20 cellular contexts compared by ENCODE assay signal in the genomic region with DNA sequence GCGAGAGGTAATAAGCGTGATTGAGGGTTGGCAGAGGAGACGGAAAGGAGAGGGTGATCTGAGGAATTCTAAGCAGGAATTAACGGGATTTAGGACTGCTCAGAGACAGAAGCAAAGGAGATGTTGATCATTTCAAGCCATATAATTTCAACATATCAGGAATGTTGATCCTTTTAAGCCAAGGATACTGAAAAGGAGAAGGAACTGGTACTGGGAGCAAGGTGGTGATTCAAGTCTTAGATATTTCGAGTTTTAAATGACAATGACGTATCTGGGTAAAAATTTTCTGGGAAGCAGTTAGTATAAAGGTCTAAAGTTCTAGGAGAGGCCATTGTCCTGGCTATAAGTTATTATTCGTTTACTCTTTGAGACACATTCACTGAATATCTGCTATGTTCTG.
DNase-seq lines count a peak whose midpoint lies in the region; ATAC-seq, FAIRE-seq and TF ChIP-seq lines count a peak whose summit lies in the region.
"Had no signal": no experiment of that assay in that cellular context is flagged by ENCODE, and none has a peak within 500 bp of the region (broad histone marks: within the 10 kb centered on the region; RNA-seq: fewer than 3 reads in every experiment).

No MANE protein-coding gene starts in this region.

- H3K27ac ChIP-seq in hepatocyte (peak overlapping the region; percentile 73), smooth muscle cell (ENCODE audit: low read depth) (peak overlapping the region; percentile 100)
- H3K27ac ChIP-seq: coronary artery, parathyroid adenoma, RWPE1, spleen, tibial nerve had no signal

- peaks cover 5% of the 10 kb centered on the region for H3K36me3 Mint-ChIP-seq in WTC11
- H3K36me3 Mint-ChIP-seq: activated CD8-positive, alpha-beta memory T cell treated with anti-CD3 and anti-CD28 coated beads, Interleukin-2, amount 10 ng/mL, durations not matched to agents 7 days and 5 days; stimulated activated effector memory CD8-positive, alpha-beta T cell treated with anti-CD3 and anti-CD28 coated beads, Interleukin-12 subunit alpha, Interleukin-12 subunit beta, amount 100 ng/mL, for 72 hours had no signal

- no peak for ATAC-seq in WTC11
- no peak for ATAC-seq in GM21737 (IDR thresholded peaks at IDR 0.05; ENCODE audit: unreplicated experiment)
- ATAC-seq: activated CD8-positive, alpha-beta memory T cell treated with anti-CD3 and anti-CD28 coated beads, Interleukin-2, amount 10 ng/mL, durations not matched to agents 7 days and 5 days; stimulated activated effector memory CD8-positive, alpha-beta T cell treated with anti-CD3 and anti-CD28 coated beads, Interleukin-12 subunit alpha, Interleukin-12 subunit beta, amount 100 ng/mL, for 72 hours had no signal

- TF ChIP-seq CTCF in WTC11 (IDR thresholded peaks at IDR 0.05): no peak
- TF ChIP-seq CTCF in hepatocyte (IDR thresholded peaks at IDR 0.05; ENCODE audit: poor library complexity): no peak
- TF ChIP-seq CTCF in smooth muscle cell (IDR thresholded peaks at IDR 0.05; ENCODE audit: borderline replicate concordance, insufficient read depth, poor library complexity, severe bottlenecking): no peak

- no peak for TF ChIP-seq POLR2A in H54 (IDR thresholded peaks at IDR 0.05; ENCODE audit: low read depth, low read length)

- no peaks in the 10 kb centered on the region for H3K36me3 ChIP-seq in hepatocyte (replicated peaks; ENCODE audit: insufficient read depth, low read depth)
- no peaks in the 10 kb centered on the region for H3K36me3 ChIP-seq in smooth muscle cell (ENCODE audit: low read depth)
- H3K36me3 ChIP-seq: spleen, tibial nerve had no signal

- no peaks in the 10 kb centered on the region for H3K27me3 ChIP-seq in hepatocyte
- H3K27me3 ChIP-seq in smooth muscle cell (ENCODE audit: low read depth): no peaks in the 10 kb centered on the region
- H3K27me3 ChIP-seq: spleen, tibial nerve had no signal

- H3F3A ChIP-seq in smooth muscle cell (ENCODE audit: low read depth): peaks cover 27% of the 10 kb centered on the region

- peak; percentile 66 for FAIRE-seq in H54 (lab: Jason Lieb, UNC)

- H3K79me2 ChIP-seq in hepatocyte (no peaks in the 10 kb centered on the region), smooth muscle cell (ENCODE audit: low read depth) (no peaks in the 10 kb centered on the region)
- H3K79me2 ChIP-seq: parathyroid adenoma had no signal

- H3K9me2 ChIP-seq in hepatocyte (replicated peaks; ENCODE audit: insufficient read depth): no peaks in the 10 kb centered on the region

- DNase-seq in H54 (ENCODE audit: insufficient read length, low spot score): peak; percentile 12
- DNase-seq in WTC11 (ENCODE audit: low spot score): no peak
- peak; percentile 16 for DNase-seq in hepatocyte (ENCODE audit: low spot score)
- DNase-seq in smooth muscle cell (lab: John Stamatoyannopoulos, UW; ENCODE audit: unreplicated experiment): no peak
- no peak for DNase-seq in stimulated activated CD4-positive, alpha-beta T cell treated with anti-CD3 and anti-CD28 coated beads, Interleukin-12 subunit alpha, Interleukin-12 subunit beta, amount 100 ng/mL, for 4 hours
- DNase-seq in activated CD4-positive, alpha-beta T cell treated with anti-CD3 and anti-CD28 coated beads, Interleukin-2, amount 50 U/mL, for 48 hours: no peak
- DNase-seq: activated CD8-positive, alpha-beta memory T cell treated with anti-CD3 and anti-CD28 coated beads, Interleukin-2, amount 10 ng/mL, durations not matched to agents 7 days and 5 days; activated effector memory CD4-positive, alpha-beta T cell treated with Interleukin-2 at 50 U/mL for 16 hours; amniotic stem cell; hippocampal formation; KG1; NCI-H2171; spleen had no signal

- H3K4me2 ChIP-seq in hepatocyte: peak overlapping the region; percentile 26
- H3K4me2 ChIP-seq in smooth muscle cell: peak overlapping the region; percentile 84

- H3K4me1 Mint-ChIP-seq in WTC11: peaks cover 13% of the 10 kb centered on the region
- H3K4me1 Mint-ChIP-seq: activated CD8-positive, alpha-beta memory T cell treated with anti-CD3 and anti-CD28 coated beads, Interleukin-2, amount 10 ng/mL, durations not matched to agents 7 days and 5 days; stimulated activated effector memory CD8-positive, alpha-beta T cell treated with anti-CD3 and anti-CD28 coated beads, Interleukin-12 subunit alpha, Interleukin-12 subunit beta, amount 100 ng/mL, for 72 hours had no signal

- H3K4me1 ChIP-seq in hepatocyte (ENCODE audit: insufficient read depth) (no peaks in the 10 kb centered on the region), smooth muscle cell (ENCODE audit: low read depth) (peaks cover 21% of the 10 kb centered on the region)
- H3K4me1 ChIP-seq: parathyroid adenoma, spleen had no signal

- H3K27ac Mint-ChIP-seq in WTC11: peak overlapping the region; percentile 47
- H3K27ac Mint-ChIP-seq: activated CD8-positive, alpha-beta memory T cell treated with anti-CD3 and anti-CD28 coated beads, Interleukin-2, amount 10 ng/mL, durations not matched to agents 7 days and 5 days; stimulated activated effector memory CD8-positive, alpha-beta T cell treated with anti-CD3 and anti-CD28 coated beads, Interleukin-12 subunit alpha, Interleukin-12 subunit beta, amount 100 ng/mL, for 72 hours; T-helper 1 cell treated with Interleukin-12 subunit alpha and Interleukin-12 subunit beta and Interleukin-4 antibody, amounts not matched to agents 30 μg/mL and 1 μg/mL, for 36 hours had no signal

- H3K4me3 Mint-ChIP-seq in WTC11: no peak overlapping the region
- H3K4me3 Mint-ChIP-seq: activated CD8-positive, alpha-beta memory T cell treated with anti-CD3 and anti-CD28 coated beads, Interleukin-2, amount 10 ng/mL, durations not matched to agents 7 days and 5 days; stimulated activated effector memory CD8-positive, alpha-beta T cell treated with anti-CD3 and anti-CD28 coated beads, Interleukin-12 subunit alpha, Interleukin-12 subunit beta, amount 100 ng/mL, for 72 hours; T-helper 1 cell treated with Interleukin-12 subunit alpha and Interleukin-12 subunit beta and Interleukin-4 antibody, amounts not matched to agents 30 μg/mL and 1 μg/mL, for 36 hours had no signal

- H4K20me1 ChIP-seq in hepatocyte (ENCODE audit: insufficient read depth, poor library complexity, severe bottlenecking): no peaks in the 10 kb centered on the region
- H4K20me1 ChIP-seq in smooth muscle cell (ENCODE audit: low read depth): no peaks in the 10 kb centered on the region

- H3K4me3 ChIP-seq in hepatocyte (no peak overlapping the region), smooth muscle cell (no peak overlapping the region)
- H3K4me3 ChIP-seq: coronary artery, spleen, tibial nerve had no signal

- peaks cover 12% of the 10 kb centered on the region for H3K9me3 Mint-ChIP-seq in WTC11
- H3K9me3 Mint-ChIP-seq: stimulated activated effector memory CD8-positive, alpha-beta T cell treated with anti-CD3 and anti-CD28 coated beads, Interleukin-12 subunit alpha, Interleukin-12 subunit beta, amount 100 ng/mL, for 72 hours had no signal

- WGBS in hepatocyte (ENCODE audit: low lambda C conversion rate, missing lambda C conversion rate): 70% methylated on average over 7 of the region's 7 CpGs
- WGBS in smooth muscle cell (ENCODE audit: low lambda C conversion rate): 25% methylated on average over 7 of the region's 7 CpGs

- CTCF ChIA-PET in WTC11 (lab: Charles Lee): no interaction called here

- H3K9ac ChIP-seq in smooth muscle cell (ENCODE audit: low read depth): peak overlapping the region; percentile 98
- H3K9ac ChIP-seq: parathyroid adenoma had no signal

- H3K9me3 ChIP-seq in hepatocyte (ENCODE audit: low read depth): no peaks in the 10 kb centered on the region
- H3K9me3 ChIP-seq in smooth muscle cell (replicated peaks; ENCODE audit: low read depth): no peaks in the 10 kb centered on the region
- H3K9me3 ChIP-seq: spleen, tibial nerve had no signal

- H3K27me3 Mint-ChIP-seq in WTC11 (ENCODE audit: low read depth): no peaks in the 10 kb centered on the region
- H3K27me3 Mint-ChIP-seq: activated CD8-positive, alpha-beta memory T cell treated with anti-CD3 and anti-CD28 coated beads, Interleukin-2, amount 10 ng/mL, durations not matched to agents 7 days and 5 days had no signal

- H2AFZ ChIP-seq in hepatocyte (no peak overlapping the region), smooth muscle cell (ENCODE audit: low read depth) (no peak overlapping the region)

- POLR2A ChIA-PET in WTC11 (lab: Charles Lee): no interaction called here

TF ChIP-seq in WTC11, 78 proteins besides CTCF, POLR2A, EP300 and RAD21 (continues in another document):
- no peak for TF ChIP-seq ATF2 (CRISPR knock-in tag; IDR thresholded peaks at IDR 0.05; ENCODE audit: borderline replicate concordance, low read depth)

Comparison
In these comparisons a context has a peak if more than half of its experiments do, and no peak if none do; other contexts are left out.
1. DNase-seq: peak in H54 (single experiment) and hepatocyte (single experiment); none in WTC11 (single experiment), smooth muscle cell (single experiment), stimulated activated CD4-positive, alpha-beta T cell treated with anti-CD3 and anti-CD28 coated beads, Interleukin-12 subunit alpha, Interleukin-12 subunit beta, amount 100 ng/mL, for 4 hours (single experiment) and activated CD4-positive, alpha-beta T cell treated with anti-CD3 and anti-CD28 coated beads, Interleukin-2, amount 50 U/mL, for 48 hours (0 of 2).